ENCODE assay signal across 18 cellular contexts in genomic region chr12:114483996-114484395, GRCh38.
DNase-seq lines count a peak whose midpoint lies in the region; ATAC-seq, FAIRE-seq and TF ChIP-seq lines count a peak whose summit lies in the region.
"Had no signal": no experiment of that assay in that cellular context is flagged by ENCODE, and none has a peak within 500 bp of the region (broad histone marks: within the 10 kb centered on the region; RNA-seq: fewer than 3 reads in every experiment).

No MANE protein-coding gene starts in this region.

- intact Hi-C loops in pancreas (cut with DNase I) (no loop called here), left ventricle myocardium superior (cut with micrococcal nuclease) (no loop called here)

- no peaks in the 10 kb centered on the region for H3K9me3 ChIP-seq in pancreas
- H3K9me3 ChIP-seq: Caco-2, HAP-1 had no signal

- DNase-seq in NCI-H510A treated with DMSO at 0.1 percent for 48 hours (lab: John Stamatoyannopoulos, UW): peak; percentile 40
- DNase-seq in NCI-H510A (lab: John Stamatoyannopoulos, UW): no peak
- no peak for DNase-seq in RCC 7860 (ENCODE audit: low spot score)
- no peak for DNase-seq in pancreas
- no peak for DNase-seq in NK-92 treated with Interleukin-12 subunit alpha and Interleukin-12 subunit beta, amount 100 ng/mL, for 24 hours (lab: John Stamatoyannopoulos, UW)
- no peak for DNase-seq in left ventricle myocardium superior
- DNase-seq: Caco-2; CD4-positive, CD25-positive, alpha-beta regulatory T cell; CD8-positive, alpha-beta T cell; DMS153; DMS79 treated with DMSO at 0.1 percent for 48 hours; GOT3; HFFc6 had no signal

- H3K27me3 ChIP-seq in pancreas: peaks cover 0 to 45% (median 8%) of the 10 kb centered on the region in 4 donors

- H3K4me1 ChIP-seq in pancreas: peaks cover 0 to 9% (median 0%) of the 10 kb centered on the region in 3 donors
- H3K4me1 ChIP-seq: Caco-2 had no signal

- H3K4me3 ChIP-seq in pancreas: no peak overlapping the region
- H3K4me3 ChIP-seq: BLaER1, HAP-1 had no signal

- FAIRE-seq in RCC 7860 (lab: Jason Lieb, UNC) (peak; percentile 22), pancreas (lab: Jason Lieb, UNC) (peak; percentile 9)
- FAIRE-seq: GM12892, H54 had no signal

- 18 to 19% methylated on average over 3 of the region's 3 CpGs for WGBS in pancreas, 2 donors

- TF ChIP-seq CTCF in pancreas (IDR thresholded peaks at IDR 0.05): no peak

- no peaks in the 10 kb centered on the region for H3K36me3 ChIP-seq in pancreas
- H3K36me3 ChIP-seq: BLaER1, HAP-1 had no signal

- no peak overlapping the region for H3K27ac ChIP-seq in pancreas
- H3K27ac ChIP-seq: BLaER1, C4-2B had no signal

- ATAC-seq in pancreas (no peak), left ventricle myocardium superior (no peak)
- ATAC-seq: CD8-positive, alpha-beta T cell had no signal
